In genomic region chr3:5122030-5122740, GRCh38 we compare ENCODE assay signal across 8 cellular contexts. TPM values are rescaled to one million over a fixed set of nuclear protein-coding genes. Genes with fewer than 3 reads are reported as not detected.
A peak's percentile ranks its signal among the peaks of the same experiment; 100 is the strongest.
DNase-seq lines count a peak whose midpoint lies in the region; ATAC-seq, FAIRE-seq and TF ChIP-seq lines count a peak whose summit lies in the region.

Gene ARL8B (plus strand): TSS chr3:5122292. CDS start chr3:5122466, 174 bp downstream.

- peak; percentile 43 to 50; a peak in 3 of 4 replicates for TF ChIP-seq RAD21 in H1 (IDR thresholded peaks at IDR 0.05 in 1 of 2, conservative IDR thresholded peaks at IDR 0.05 in 1 of 2; ENCODE audit: low read depth in 2 of 2, low read length in 2 of 2)

- H3K27me3 ChIP-seq in H1 (replicated peaks in 1 of 4; ENCODE audit: control insufficient read depth in 3 of 4, extremely low read depth in 1 of 4, insufficient read depth in 3 of 4, low read length in 3 of 4) (no peaks in the 10 kb centered on the region), mesendoderm (ENCODE audit: insufficient read depth, low read length, poor library complexity) (no peaks in the 10 kb centered on the region)

- 1% methylated on average over 61 of the region's 74 CpGs; no CpG with 5 or more reads in 1 of the 2 experiments for WGBS in H1 (ENCODE audit: extremely low coverage in 1 of 2, insufficient coverage in 1 of 2, insufficient read length in 1 of 2, insufficient replicate concordance in 2 of 2, low coverage in 1 of 2, low lambda C conversion rate in 2 of 2, missing lambda C conversion rate in 1 of 2), 2 experiments
- no CpG with 5 or more reads among the region's 74 CpGs for WGBS in mesendoderm (ENCODE audit: extremely low coverage, insufficient coverage, low lambda C conversion rate)

- TF ChIP-seq POLR2A in H1 (IDR thresholded peaks at IDR 0.05; ENCODE audit: control extremely low read depth in 1 of 2, low read depth in 2 of 2, low read length in 2 of 2): peak; percentile 70 to 87

- TF ChIP-seq EP300 in H1 (IDR thresholded peaks at IDR 0.05; ENCODE audit: borderline replicate concordance in 1 of 2, low read depth in 2 of 2, low read length in 2 of 2): peak in 1 of 2 experiments; percentile 73; a peak in 1 of 3 replicates

- H2AFZ ChIP-seq in H1 (ENCODE audit: low read length): peak within 1 kb of the TSS; percentile 24; the same call in 1 of the 2 replicates

- H3K79me2 ChIP-seq in H1 (ENCODE audit: control insufficient read depth in 1 of 2, insufficient read depth in 2 of 2, low read length in 2 of 2) (peaks cover 28 to 51% of the 10 kb centered on the region in 2 experiments), mesendoderm (ENCODE audit: control insufficient read depth, insufficient read depth, low read length) (peaks cover 36% of the 10 kb centered on the region)

- H2BK15ac ChIP-seq in H1 (ENCODE audit: low read length) (no peak within 1 kb of the TSS), mesendoderm (replicated peaks; ENCODE audit: low read depth) (no peak within 1 kb of the TSS)

- peak within 1 kb of the TSS; percentile 13 for H4K91ac ChIP-seq in H1 (replicated peaks; ENCODE audit: insufficient read length, low read length)

- H3K18ac ChIP-seq in H1 (ENCODE audit: extremely low read depth, low read length) (no peak within 1 kb of the TSS), mesendoderm (ENCODE audit: low read length) (peak within 1 kb of the TSS; percentile 12)

- H4K5ac ChIP-seq in H1 (ENCODE audit: insufficient read length, low read depth, low read length): peak within 1 kb of the TSS; percentile 60
- no peak within 1 kb of the TSS for H4K5ac ChIP-seq in mesendoderm (ENCODE audit: low read length)

- H3K23me2 ChIP-seq in H1 (ENCODE audit: low read depth, low read length): peaks cover 4% of the 10 kb centered on the region; the same call in 1 of the 2 replicates

- H2BK5ac ChIP-seq in H1 (ENCODE audit: low read depth, low read length) (peak within 1 kb of the TSS; percentile 81; the same call in 1 of the 2 replicates), mesendoderm (ENCODE audit: low read length) (peak within 1 kb of the TSS; percentile 59)

- peak; percentile 65 for DNase-seq in CMK (ENCODE audit: low read depth)
- DNase-seq in NOMO-1 treated with dmso at 0.1 percent for 144 hours (lab: John Stamatoyannopoulos, UW; ENCODE audit: unreplicated experiment): peak; percentile 74
- DNase-seq in activated CD8-positive, alpha-beta memory T cell treated with anti-CD3 and anti-CD28 coated beads for 48 hours (ENCODE audit: low read depth in 2 of 3, low spot score in 2 of 3): peak; percentile 90
- DNase-seq in H1 (ENCODE audit: low read depth in 1 of 2, low spot score in 2 of 2): peak; percentile 29 to 94
- DNase-seq in mesendoderm: peak; percentile 86
- peak; percentile 86 for DNase-seq in stimulated activated CD8-positive, alpha-beta memory T cell treated with anti-CD3 and anti-CD28 coated beads, Interleukin-12 subunit alpha, Interleukin-12 subunit beta, amount 100 ng/mL, for 4 hours (ENCODE audit: low read depth)

- no peak for FAIRE-seq in H1 (lab: Jason Lieb, UNC)

- H2BK120ac ChIP-seq in H1 (replicated peaks; ENCODE audit: low read depth, low read length): no peak within 1 kb of the TSS
- H2BK120ac ChIP-seq in mesendoderm (ENCODE audit: low read depth, low read length): no peak within 1 kb of the TSS

- H2BK12ac ChIP-seq in H1 (ENCODE audit: low read depth, low read length): no peak within 1 kb of the TSS

- H3K4me2 ChIP-seq in H1 (ENCODE audit: insufficient read depth in 1 of 2, low read depth in 2 of 2, low read length in 2 of 2) (peak within 1 kb of the TSS; percentile 71 to 97), mesendoderm (ENCODE audit: low read length) (peak within 1 kb of the TSS; percentile 23)

- H3K9ac ChIP-seq in H1 (replicated peaks in 1 of 4; ENCODE audit: extremely low read depth in 1 of 4, low read depth in 3 of 4, low read length in 3 of 4) (peak within 1 kb of the TSS; percentile 65 to 88 (median 86)), mesendoderm (ENCODE audit: low read length) (peak within 1 kb of the TSS; percentile 90)

- H3K4me3 ChIP-seq in H1 (ENCODE audit: extremely low read depth in 1 of 4, insufficient read depth in 2 of 4, low read depth in 3 of 4, low read length in 4 of 4): peak within 1 kb of the TSS; percentile 73 to 98 (median 90)
- H3K4me3 ChIP-seq in mesendoderm (ENCODE audit: low read length): peak within 1 kb of the TSS; percentile 95

- POLR2A ChIA-PET in H1 (lab: Charles Lee; ENCODE audit: partially characterized antibody): interaction anchor here (0.8 to 2.8 kb wide), 3 partner anchors 11 to 106 kb away, joined by 3 to 11 read pairs (median 5); no protein-coding TSS in a partner anchor

- no peaks in the 10 kb centered on the region for H3K9me3 ChIP-seq in H1 (ENCODE audit: insufficient read depth in 2 of 2, low read depth in 1 of 2, low read length in 1 of 2)

- ATAC-seq in GM19397 (IDR thresholded peaks at IDR 0.05; ENCODE audit: unreplicated experiment): peak; percentile 99
- peak; percentile 90 for ATAC-seq in HG03565 (IDR thresholded peaks at IDR 0.05; ENCODE audit: unreplicated experiment)

- no peak within 1 kb of the TSS for H2BK20ac ChIP-seq in H1 (ENCODE audit: low read length)

- peak; percentile 93 to 98 (median 98) for TF ChIP-seq CTCF in H1 (IDR thresholded peaks at IDR 0.05; ENCODE audit: control extremely low read depth in 1 of 3, insufficient read depth in 1 of 3, low read depth in 1 of 3, low read length in 3 of 3)

- no peaks in the 10 kb centered on the region for H3K36me3 ChIP-seq in H1 (ENCODE audit: control insufficient read depth in 2 of 4, insufficient read depth in 4 of 4, low read length in 3 of 4)
- no peaks in the 10 kb centered on the region for H3K36me3 ChIP-seq in mesendoderm (ENCODE audit: control insufficient read depth, insufficient read depth, low read length)

- H2AK5ac ChIP-seq in H1 (ENCODE audit: low read depth, low read length) (no peak within 1 kb of the TSS), mesendoderm (ENCODE audit: low read length) (no peak within 1 kb of the TSS)

- peaks cover 2 to 7% of the 10 kb centered on the region in 2 experiments for H4K20me1 ChIP-seq in H1 (replicated peaks in 1 of 2; ENCODE audit: control insufficient read depth in 1 of 2, insufficient read depth in 2 of 2, low read length in 2 of 2)

- H3K14ac ChIP-seq in H1 (ENCODE audit: insufficient read length): no peak within 1 kb of the TSS

- H3K4ac ChIP-seq in H1 (replicated peaks; ENCODE audit: insufficient read length, low read depth, low read length): no peak within 1 kb of the TSS
- H3K4ac ChIP-seq in mesendoderm (ENCODE audit: low read depth, low read length): peak within 1 kb of the TSS; percentile 72

- peaks cover 0 to 2% (median 0%) of the 10 kb centered on the region in 4 experiments; a peak in 1 of 7 replicates for H3K4me1 ChIP-seq in H1 (replicated peaks in 1 of 4; ENCODE audit: control insufficient read depth in 3 of 4, insufficient read depth in 4 of 4, low read length in 3 of 4)
- no peaks in the 10 kb centered on the region for H3K4me1 ChIP-seq in mesendoderm (ENCODE audit: control insufficient read depth, low read depth, low read length)

- H3K56ac ChIP-seq in H1 (replicated peaks; ENCODE audit: insufficient read length, low read depth, low read length) (no peak within 1 kb of the TSS), mesendoderm (ENCODE audit: low read length) (peak within 1 kb of the TSS; percentile 95)

- H4K8ac ChIP-seq in H1 (ENCODE audit: extremely low read depth, insufficient read depth, low read length): peak within 1 kb of the TSS; percentile 98
- no peak within 1 kb of the TSS for H4K8ac ChIP-seq in mesendoderm (ENCODE audit: low read depth, low read length)

- no peak within 1 kb of the TSS for H3K23ac ChIP-seq in H1 (ENCODE audit: insufficient read length)
- H3K23ac ChIP-seq in mesendoderm (ENCODE audit: low read length): no peak within 1 kb of the TSS

- H3K27ac ChIP-seq in H1 (ENCODE audit: low read depth, low read length): peak within 1 kb of the TSS; percentile 89
- peak within 1 kb of the TSS; percentile 12 for H3K27ac ChIP-seq in mesendoderm (ENCODE audit: low read depth, low read length)

- CTCF ChIA-PET in H1 (lab: Charles Lee; ENCODE audit: partially characterized antibody): interaction anchor here (0.7 to 2.4 kb wide), 23 partner anchors 8 to 408 kb away, joined by 3 to 7 read pairs (median 4); no protein-coding TSS in a partner anchor

- H3K79me1 ChIP-seq in H1 (ENCODE audit: low read depth, low read length) (peaks cover 5% of the 10 kb centered on the region), mesendoderm (ENCODE audit: low read length) (peaks cover 6% of the 10 kb centered on the region)

TF ChIP-seq in H1, 55 proteins besides CTCF, POLR2A, EP300 and RAD21 (continues in another document):
- peak; percentile 55 for TF ChIP-seq USF2 (IDR thresholded peaks at IDR 0.05; ENCODE audit: low read length)
- TF ChIP-seq TAF7 (optimal IDR thresholded peaks at IDR 0.05; ENCODE audit: borderline replicate concordance, low read depth, low read length): peak; percentile 49
- peak; percentile 55 for TF ChIP-seq E2F6 (IDR thresholded peaks at IDR 0.05)
- TF ChIP-seq KDM5A (IDR thresholded peaks at IDR 0.05; ENCODE audit: low read length): peak; percentile 60; the same call in 1 of the 2 replicates

RNA-seq across cellular contexts. Expression of gene ARL8B, which starts in this region (rescaled TPM):
- 25.8 and 27.8 TPM in 2 replicates for total RNA-seq in H1 (2021; fragmentation: NEBNext Ultra II Directional; extraction: Animal tissue kit (Norgen Biotek cat#: 25700))
- polyA plus RNA-seq in H1 (2011; rRNA removed): 10.8 and 14.5 TPM in 2 replicates
- 17.8 TPM for polyA plus RNA-seq in H1 (2011; cell fraction: cytosol; rRNA removed)
- 19.4 TPM for polyA plus RNA-seq in H1 (2011; cell fraction: nucleus; rRNA removed)
- 12.7 to 23.0 TPM (median 15.7 TPM) in 4 replicates for polyA plus RNA-seq in H1 (2012, experiment 1 of 2)
- 3.0 TPM for polyA plus RNA-seq in H1 (2012, experiment 2 of 2)
- polyA plus RNA-seq in H1 (2013, experiment 1 of 2): 30.2 TPM
- 44.0 TPM for polyA plus RNA-seq in H1 (2013, experiment 2 of 2)
- polyA minus RNA-seq in H1 (2011; rRNA and poly(A)+ RNA removed): 9.2 and 13.2 TPM in 2 replicates
- polyA minus RNA-seq in H1 (2011; cell fraction: cytosol; rRNA and poly(A)+ RNA removed): 13.0 TPM
- 13.9 TPM for polyA minus RNA-seq in H1 (2011; cell fraction: nucleus; rRNA and poly(A)+ RNA removed)
- 40.8 TPM for polyA plus RNA-seq in mesendoderm (2013, experiment 1 of 2)
- 41.0 TPM for polyA plus RNA-seq in mesendoderm (2013, experiment 2 of 2)

Comparison
In these comparisons a context has a peak if more than half of its experiments do, and no peak if none do; other contexts are left out.
1. Peak in every context shown above with its lines: DNase-seq, ATAC-seq, H3K4me3 ChIP-seq and H3K27ac ChIP-seq.